23 cellular contexts compared by ENCODE assay signal in genomic region chr18:61574665-61575064, GRCh38.
"Had no signal": no experiment of that assay in that cellular context is flagged by ENCODE, and none has a peak within 500 bp of the region (broad histone marks: within the 10 kb centered on the region; RNA-seq: fewer than 3 reads in every experiment).

No MANE protein-coding gene starts in this region.

- H3K27me3 ChIP-seq: adrenal gland, ascending aorta, foreskin keratinocyte, heart left ventricle, neural progenitor cell, suprapubic skin, tibial artery had no signal

- H3K4me3 ChIP-seq: adrenal gland, ascending aorta, heart left ventricle, neural progenitor cell, spleen, suprapubic skin, tibial artery had no signal

- H3K36me3 ChIP-seq: adrenal gland, ascending aorta, neural progenitor cell, spleen, suprapubic skin, tibial artery had no signal

- DNase-seq: activated CD4-positive, alpha-beta T cell treated with anti-CD3 and anti-CD28 coated beads for 4 hours; activated CD4-positive, alpha-beta T cell treated with anti-CD3 and anti-CD28 coated beads, Interleukin-2, amount 50 U/mL, for 48 hours; activated CD8-positive, alpha-beta memory T cell treated with anti-CD3 and anti-CD28 coated beads for 24 hours; activated effector memory CD4-positive, alpha-beta T cell treated with anti-CD3 and anti-CD28 coated beads, Interleukin-2, amount 50 U/mL, for 16 hours; activated naive CD4-positive, alpha-beta T cell treated with anti-CD3 and anti-CD28 coated beads for 36 hours; activated naive CD8-positive, alpha-beta T cell treated with anti-CD3 and anti-CD28 coated beads for 36 hours; adrenal gland; central memory CD4-positive, alpha-beta T cell; endodermal cell; foreskin keratinocyte; heart left ventricle; natural killer cell; occipital lobe; posterior cingulate gyrus; right cardiac atrium; spleen; stimulated activated naive CD4-positive, alpha-beta T cell; T-helper 9 cell; tibial artery had no signal

- H2AFZ ChIP-seq: neural progenitor cell had no signal

- H3K4me1 ChIP-seq: adrenal gland, ascending aorta, neural progenitor cell, suprapubic skin had no signal

- H3K4me2 ChIP-seq: neural progenitor cell had no signal

- H3K27ac ChIP-seq: adrenal gland, ascending aorta, foreskin keratinocyte, heart left ventricle, neural progenitor cell, spleen, suprapubic skin, tibial artery, VCaP had no signal

- H3K9me3 ChIP-seq: adrenal gland, ascending aorta, suprapubic skin, tibial artery had no signal
